Comparison of ENCODE assay signal across 1 cellular context in genomic region chr16:800834-801488, GRCh38.
TF ChIP-seq lines count a peak whose summit lies in the region.

No MANE protein-coding gene starts in this region.

TF ChIP-seq in SK-N-SH, 30 proteins besides CTCF, POLR2A, EP300 and RAD21 (continued from another document):
- TF ChIP-seq NFIC (IDR thresholded peaks at IDR 0.05; ENCODE audit: borderline replicate concordance) = no peak
TF ChIP-seq in SK-N-SH: peak in this region for 0.
